Comparison of ENCODE assay signal across 12 cellular contexts in genomic region chr2:128563348-128563687, GRCh38.
DNase-seq lines count a peak whose midpoint lies in the region; ATAC-seq and TF ChIP-seq lines count a peak whose summit lies in the region.
"Had no signal": no experiment of that assay in that cellular context is flagged by ENCODE, and none has a peak within 500 bp of the region (broad histone marks: within the 10 kb centered on the region; RNA-seq: fewer than 3 reads in every experiment).

No MANE protein-coding gene starts in this region.

- CTCF ChIA-PET in GM10248 (lab: Yijun Ruan, JAX) = no interaction called here

- peaks cover 15% of the 10 kb centered on the region for H3K4me1 Mint-ChIP-seq in brain

- POLR2A ChIA-PET in GM10248 (lab: Yijun Ruan, JAX) = no interaction called here

- H3K27ac ChIP-seq in left ventricle myocardium inferior (replicated peaks) = peak overlapping the region; percentile 35
- H3K27ac ChIP-seq in psoas muscle = no peak overlapping the region

- 28 to 36% (median 33%) methylated on average over 4 of the region's 4 CpGs for WGBS in psoas muscle, 3 donors

- H3K36me3 Mint-ChIP-seq in brain = no peaks in the 10 kb centered on the region

- H3K4me3 ChIP-seq in left ventricle myocardium inferior (no peak overlapping the region), psoas muscle (no peak overlapping the region)

- H3K27me3 Mint-ChIP-seq in brain = no peaks in the 10 kb centered on the region

- DNase-seq in C1 segment of cervical spinal cord (lab: John Stamatoyannopoulos, UW) (peak in 9 of 14 donors; percentile 36 to 78 (median 65)), left ventricle myocardium inferior (peak; percentile 68), psoas muscle (peak; percentile 73 to 77), GM10248 (ENCODE audit: extremely low spot score) (no peak)
- DNase-seq in activated naive CD4-positive, alpha-beta T cell treated with Interleukin-2 at 50 U/mL for 16 hours = no peak
- DNase-seq: activated CD8-positive, alpha-beta memory T cell treated with anti-CD3 and anti-CD28 coated beads, Interleukin-2, amount 50 U/mL, for 4 hours; COR-L47; effector memory CD4-positive, alpha-beta T cell; NCI-H526 treated with DMSO at 0.1 percent for 48 hours had no signal

- H3K4me1 ChIP-seq in left ventricle myocardium inferior = peaks cover 7% of the 10 kb centered on the region
- H3K4me1 ChIP-seq in psoas muscle = no peaks in the 10 kb centered on the region

- H3K9me3 ChIP-seq in left ventricle myocardium inferior (replicated peaks) = no peaks in the 10 kb centered on the region
- H3K9me3 ChIP-seq in psoas muscle = no peaks in the 10 kb centered on the region

- ATAC-seq in psoas muscle (peak; percentile 36 to 80 (median 76)), HG02973 (IDR thresholded peaks at IDR 0.05; ENCODE audit: unreplicated experiment) (no peak), GM18907 (IDR thresholded peaks at IDR 0.05; ENCODE audit: unreplicated experiment) (no peak)

- H3K9me3 Mint-ChIP-seq in brain = no peaks in the 10 kb centered on the region

- H3K27me3 ChIP-seq in left ventricle myocardium inferior (ENCODE audit: low read depth) = no peaks in the 10 kb centered on the region
- H3K27me3 ChIP-seq in psoas muscle (ENCODE audit: insufficient read depth in 3 of 3, low read length in 2 of 3) = no peaks in the 10 kb centered on the region

- H3K4me3 Mint-ChIP-seq in brain = no peak overlapping the region

- H3K36me3 ChIP-seq in left ventricle myocardium inferior (no peaks in the 10 kb centered on the region), psoas muscle (ENCODE audit: insufficient read depth in 1 of 2, low read depth in 1 of 2) (no peaks in the 10 kb centered on the region)

- TF ChIP-seq CTCF in brain (conservative IDR thresholded peaks at IDR 0.05) = no peak
- no peak for TF ChIP-seq CTCF in left ventricle myocardium inferior (IDR thresholded peaks at IDR 0.05; ENCODE audit: borderline replicate concordance)
- TF ChIP-seq CTCF in psoas muscle (IDR thresholded peaks at IDR 0.05) = no peak
- TF ChIP-seq CTCF in GM10248 (IDR thresholded peaks at IDR 0.05; ENCODE audit: control extremely low read depth, extremely low read depth, low read depth, missing control alignments) = no peak

- intact Hi-C loops in left ventricle myocardium inferior (cut with micrococcal nuclease) = no loop called here
- intact Hi-C loops in psoas muscle (cut with DNase I) = no loop called here

- H3K27ac Mint-ChIP-seq in brain = peak overlapping the region in 4 of 5 experiments; percentile 59 to 93 (median 78)

Comparison
In these comparisons a context has a peak if more than half of its experiments do, and no peak if none do; other contexts are left out.
1. DNase-seq: peak in C1 segment of cervical spinal cord (9 of 14), left ventricle myocardium inferior (single experiment) and psoas muscle (2 of 2); none in activated naive CD4-positive, alpha-beta T cell treated with Interleukin-2 at 50 U/mL for 16 hours (single experiment) and GM10248 (single experiment).
2. ATAC-seq: peak in psoas muscle (4 of 4); none in HG02973 (single experiment) and GM18907 (single experiment).